24 cellular contexts compared by ENCODE assay signal in genomic region chr3:173750095-173750494, GRCh38.
DNase-seq lines count a peak whose midpoint lies in the region; ATAC-seq, FAIRE-seq and TF ChIP-seq lines count a peak whose summit lies in the region.
"Had no signal": no experiment of that assay in that cellular context is flagged by ENCODE, and none has a peak within 500 bp of the region (broad histone marks: within the 10 kb centered on the region; RNA-seq: fewer than 3 reads in every experiment).

No MANE protein-coding gene starts in this region.

- H2AFZ ChIP-seq in PC-9: peak overlapping the region; percentile 22; the same call in 1 of the 2 replicates
- H2AFZ ChIP-seq: parathyroid adenoma had no signal

- H3K79me2 ChIP-seq in PC-9 (ENCODE audit: low read depth): no peaks in the 10 kb centered on the region
- H3K79me2 ChIP-seq: parathyroid adenoma had no signal

- no peaks in the 10 kb centered on the region for H3K9me2 ChIP-seq in PC-9 (ENCODE audit: insufficient read depth)

- TF ChIP-seq POLR2A in H54 (IDR thresholded peaks at IDR 0.05; ENCODE audit: low read depth, low read length): no peak

- no peaks in the 10 kb centered on the region for H4K20me1 ChIP-seq in PC-9 (ENCODE audit: insufficient read depth)
- H4K20me1 ChIP-seq: BLaER1 treated with 17β-estradiol and CSF1 and Interleukin-3, amounts not matched to agents 10 nM and 100 nM had no signal

- ATAC-seq in GM21737 (IDR thresholded peaks at IDR 0.05; ENCODE audit: unreplicated experiment): no peak
- ATAC-seq: activated T-helper 17 cell treated with anti-CD3 and anti-CD28 coated beads, Interleukin-2, amount 50 U/mL, for 72 hours; HCT116; left lobe of liver; WTC11 had no signal

- no peaks in the 10 kb centered on the region for H3F3A ChIP-seq in PC-9 (ENCODE audit: insufficient read depth, low read depth)

- H3K27me3 ChIP-seq in PC-9 (ENCODE audit: insufficient read depth, low read depth): no peaks in the 10 kb centered on the region
- H3K27me3 ChIP-seq: BLaER1 treated with 17β-estradiol and CSF1 and Interleukin-3, amounts not matched to agents 10 nM and 100 nM; MG63; transverse colon had no signal

- no peaks in the 10 kb centered on the region for H3K4me1 ChIP-seq in PC-9 (replicated peaks; ENCODE audit: insufficient read depth)
- H3K4me1 ChIP-seq: BLaER1 treated with 17β-estradiol and CSF1 and Interleukin-3, amounts not matched to agents 10 nM and 100 nM; parathyroid adenoma; transverse colon had no signal

- no peak overlapping the region for H3K4me2 ChIP-seq in PC-9
- H3K4me2 ChIP-seq: BLaER1 treated with 17β-estradiol and CSF1 and Interleukin-3, amounts not matched to agents 10 nM and 100 nM had no signal

- no peaks in the 10 kb centered on the region for H3K36me3 ChIP-seq in PC-9 (ENCODE audit: low read depth)
- H3K36me3 ChIP-seq: BLaER1 treated with 17β-estradiol and CSF1 and Interleukin-3, amounts not matched to agents 10 nM and 100 nM; MG63; transverse colon had no signal

- TF ChIP-seq CTCF in PC-9 (conservative IDR thresholded peaks at IDR 0.05): no peak
- TF ChIP-seq CTCF in choroid plexus epithelial cell (conservative IDR thresholded peaks at IDR 0.05; ENCODE audit: low read depth, low read length): no peak

- DNase-seq in H54 (ENCODE audit: insufficient read length, low spot score): no peak
- DNase-seq in PC-9: no peak
- DNase-seq in choroid plexus epithelial cell (ENCODE audit: low read depth): peak; percentile 46
- DNase-seq in kidney glomerular epithelial cell (lab: John Stamatoyannopoulos, UW): peak; percentile 33
- DNase-seq in GOT3 (lab: John Stamatoyannopoulos, UW): no peak
- no peak for DNase-seq in activated naive CD4-positive, alpha-beta T cell treated with anti-CD3 and anti-CD28 coated beads, Interleukin-2, amount 50 U/mL, for 16 hours
- DNase-seq in NK-92 (lab: John Stamatoyannopoulos, UW; ENCODE audit: unreplicated experiment): no peak
- DNase-seq: amygdala, cortex of kidney, hippocampal formation, MG63, NCI-H2029, NCI-H510A treated with DMSO at 0.1 percent for 48 hours, RPMI8226, transverse colon had no signal

- intact Hi-C loops in PC-9 (cut with micrococcal nuclease; ENCODE audit: unreplicated experiment): no loop called here

- no TSS peak for BruUV-seq in PC-9 (replicated peaks; lab: Mats Ljungman, UMichigan)

- CTCF ChIA-PET in PC-9 (lab: Charles Lee): no interaction called here

- H3K27ac ChIP-seq in PC-9: no peak overlapping the region; the same call in 1 of the 2 replicates
- H3K27ac ChIP-seq: BLaER1 treated with 17β-estradiol and CSF1 and Interleukin-3, amounts not matched to agents 10 nM and 100 nM; parathyroid adenoma; skin epidermis; transverse colon had no signal

- peak; percentile 45 for FAIRE-seq in H54 (lab: Jason Lieb, UNC)
- FAIRE-seq: HTR-8/SVneo had no signal

- POLR2A ChIA-PET in PC-9 (lab: Charles Lee; ENCODE audit: unreplicated experiment): no interaction called here

- H3K9me3 ChIP-seq in PC-9 (ENCODE audit: insufficient read depth, low read depth): no peaks in the 10 kb centered on the region
- H3K9me3 ChIP-seq: BLaER1 treated with 17β-estradiol and CSF1 and Interleukin-3, amounts not matched to agents 10 nM and 100 nM; MG63; transverse colon had no signal

- H3K4me3 ChIP-seq in PC-9 (no peak overlapping the region), choroid plexus epithelial cell (ENCODE audit: low read depth, low read length) (no peak overlapping the region)
- H3K4me3 ChIP-seq: BLaER1 treated with 17β-estradiol and CSF1 and Interleukin-3, amounts not matched to agents 10 nM and 100 nM; MG63; skin epidermis; transverse colon had no signal

Comparison
In these comparisons a context has a peak if more than half of its experiments do, and no peak if none do; other contexts are left out.
1. DNase-seq: peak in choroid plexus epithelial cell (single experiment) and kidney glomerular epithelial cell (single experiment); none in H54 (single experiment), PC-9 (0 of 2), GOT3 (single experiment), activated naive CD4-positive, alpha-beta T cell treated with anti-CD3 and anti-CD28 coated beads, Interleukin-2, amount 50 U/mL, for 16 hours (single experiment) and NK-92 (single experiment).